ENCODE assay signal across 30 cellular contexts in the genomic region with DNA sequence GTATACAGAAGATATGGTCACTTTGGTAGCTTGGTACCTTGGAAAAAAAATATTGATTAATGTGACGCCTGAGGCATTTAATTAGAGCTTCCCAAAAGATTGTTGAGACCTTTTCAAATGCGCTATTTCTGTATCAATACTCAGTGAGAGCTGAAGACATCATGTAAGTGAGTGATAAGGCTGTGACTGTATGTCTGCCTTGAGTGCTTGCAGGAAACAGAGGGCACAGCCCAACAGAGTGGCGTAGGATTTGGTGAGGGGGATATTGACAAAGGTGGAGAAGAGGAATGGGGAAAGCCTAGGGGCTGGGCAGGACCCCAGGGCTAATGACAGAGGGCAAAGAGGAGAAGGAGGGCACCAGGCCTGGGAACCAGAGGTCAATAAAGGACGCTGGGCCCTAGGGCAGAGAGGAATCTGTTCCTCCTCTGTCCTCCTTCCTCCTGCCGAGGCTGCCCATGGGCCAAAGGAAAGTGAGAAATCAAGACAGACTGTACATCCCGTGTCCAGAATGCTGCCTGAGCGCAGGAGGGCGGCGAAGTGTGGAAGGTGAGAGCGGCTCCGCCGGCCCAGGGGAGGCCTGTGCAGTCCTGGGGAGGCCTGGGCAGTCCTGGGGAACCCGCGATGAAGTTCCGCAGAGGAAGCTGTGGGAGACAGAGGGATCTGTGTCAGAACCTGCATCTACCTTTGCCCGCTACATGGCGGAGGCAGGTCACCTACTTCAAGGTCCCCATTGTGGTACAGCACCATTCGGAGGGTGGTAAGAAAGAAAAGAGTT.
"Had no signal": no experiment of that assay in that cellular context is flagged by ENCODE, and none has a peak within 500 bp of the region (broad histone marks: within the 10 kb centered on the region; RNA-seq: fewer than 3 reads in every experiment).

No MANE protein-coding gene starts in this region.

- H3K27ac Mint-ChIP-seq: activated CD4-positive, alpha-beta memory T cell treated with anti-CD3 and anti-CD28 coated beads for 36 hours; activated CD4-positive, alpha-beta T cell treated with anti-CD3 and anti-CD28 coated beads for 36 hours; activated CD4-positive, alpha-beta T cell treated with anti-CD3 and anti-CD28 coated beads, Interleukin-2, amount 10 ng/mL, durations not matched to agents 24 days and 14 days; activated CD8-positive, alpha-beta memory T cell treated with anti-CD3 and anti-CD28 coated beads, Interleukin-2, amount 10 ng/mL, durations not matched to agents 7 days and 5 days; activated CD8-positive, alpha-beta T cell treated with anti-CD3 and anti-CD28 coated beads, Interleukin-2, amount 10 ng/mL, durations not matched to agents 7 days and 5 days; activated naive CD4-positive, alpha-beta T cell treated with anti-CD3 and anti-CD28 coated beads for 36 hours; activated naive CD4-positive, alpha-beta T cell treated with anti-CD3 and anti-CD28 coated beads, Interleukin-2, amount 50 U/mL, for 24 hours; activated naive CD8-positive, alpha-beta T cell treated with anti-CD3 and anti-CD28 coated beads for 36 hours; activated naive CD8-positive, alpha-beta T cell treated with anti-CD3 and anti-CD28 coated beads, Interleukin-2, amount 50 U/mL, for 24 hours; activated T-helper 1 cell treated with anti-CD3 and anti-CD28 coated beads, Interleukin-12 subunit alpha, Interleukin-12 subunit beta, Interleukin-2, Interleukin-4 antibody, amounts not matched to agents 30 ng/mL and 10 ng/mL and 1 ng/mL, durations not matched to agents 14 hours and 24 hours and 36 hours; activated T-helper 2 cell treated with anti-CD3 and anti-CD28 coated beads, Interferon-gamma antibody, Interleukin-2, Interleukin-4, amounts not matched to agents 10 μg/mL and 5 μg/mL and 100 μg/mL, durations not matched to agents 14 hours and 24 hours and 36 hours had no signal

- H3K4me3 ChIP-seq: adrenal gland, body of pancreas, colonic mucosa, esophagus squamous epithelium, gastroesophageal sphincter had no signal

- ATAC-seq: activated CD4-positive, alpha-beta T cell treated with anti-CD3 and anti-CD28 coated beads for 36 hours; activated CD8-positive, alpha-beta memory T cell treated with anti-CD3 and anti-CD28 coated beads, Interleukin-2, amount 10 ng/mL, durations not matched to agents 7 days and 5 days; activated CD8-positive, alpha-beta T cell treated with anti-CD3 and anti-CD28 coated beads, Interleukin-2, amount 10 ng/mL, durations not matched to agents 7 days and 5 days; activated naive CD8-positive, alpha-beta T cell treated with anti-CD3 and anti-CD28 coated beads, Interleukin-2, amount 50 U/mL, for 24 hours; body of pancreas; gastroesophageal sphincter had no signal

- H3K27ac ChIP-seq: adrenal gland, body of pancreas, colonic mucosa, epithelial cell of prostate, esophagus squamous epithelium, gastroesophageal sphincter had no signal

- H3K9me3 Mint-ChIP-seq: activated CD4-positive, alpha-beta memory T cell treated with anti-CD3 and anti-CD28 coated beads for 36 hours; activated CD4-positive, alpha-beta T cell treated with anti-CD3 and anti-CD28 coated beads, Interleukin-2, amount 10 ng/mL, durations not matched to agents 24 days and 14 days; activated naive CD4-positive, alpha-beta T cell treated with anti-CD3 and anti-CD28 coated beads for 36 hours; activated naive CD4-positive, alpha-beta T cell treated with anti-CD3 and anti-CD28 coated beads, Interleukin-2, amount 50 U/mL, for 24 hours; activated naive CD8-positive, alpha-beta T cell treated with anti-CD3 and anti-CD28 coated beads for 36 hours; activated naive CD8-positive, alpha-beta T cell treated with anti-CD3 and anti-CD28 coated beads, Interleukin-2, amount 50 U/mL, for 24 hours; activated T-helper 1 cell treated with anti-CD3 and anti-CD28 coated beads, Interleukin-12 subunit alpha, Interleukin-12 subunit beta, Interleukin-2, Interleukin-4 antibody, amounts not matched to agents 30 ng/mL and 10 ng/mL and 1 ng/mL, durations not matched to agents 14 hours and 24 hours and 36 hours; activated T-helper 2 cell treated with anti-CD3 and anti-CD28 coated beads, Interferon-gamma antibody, Interleukin-2, Interleukin-4, amounts not matched to agents 10 μg/mL and 5 μg/mL and 100 μg/mL, durations not matched to agents 14 hours and 24 hours and 36 hours had no signal

- H3K27me3 Mint-ChIP-seq: activated CD4-positive, alpha-beta memory T cell treated with anti-CD3 and anti-CD28 coated beads for 36 hours; activated CD4-positive, alpha-beta T cell treated with anti-CD3 and anti-CD28 coated beads, Interleukin-2, amount 10 ng/mL, durations not matched to agents 24 days and 14 days; activated CD8-positive, alpha-beta memory T cell treated with anti-CD3 and anti-CD28 coated beads, Interleukin-2, amount 10 ng/mL, durations not matched to agents 7 days and 5 days; activated naive CD8-positive, alpha-beta T cell treated with anti-CD3 and anti-CD28 coated beads for 36 hours; activated naive CD8-positive, alpha-beta T cell treated with anti-CD3 and anti-CD28 coated beads, Interleukin-2, amount 50 U/mL, for 24 hours had no signal

- H3K27me3 ChIP-seq: adrenal gland, body of pancreas, colonic mucosa, esophagus squamous epithelium, gastroesophageal sphincter had no signal

- H3K4me1 ChIP-seq: adrenal gland, body of pancreas, colonic mucosa, esophagus squamous epithelium, gastroesophageal sphincter had no signal

- H3K36me3 Mint-ChIP-seq: activated CD4-positive, alpha-beta memory T cell treated with anti-CD3 and anti-CD28 coated beads for 36 hours; activated CD8-positive, alpha-beta memory T cell treated with anti-CD3 and anti-CD28 coated beads, Interleukin-2, amount 10 ng/mL, durations not matched to agents 7 days and 5 days; activated naive CD4-positive, alpha-beta T cell treated with anti-CD3 and anti-CD28 coated beads, Interleukin-2, amount 50 U/mL, for 24 hours; activated naive CD8-positive, alpha-beta T cell treated with anti-CD3 and anti-CD28 coated beads for 36 hours had no signal

- H3K4me3 Mint-ChIP-seq: activated CD4-positive, alpha-beta memory T cell treated with anti-CD3 and anti-CD28 coated beads for 36 hours; activated CD4-positive, alpha-beta T cell treated with anti-CD3 and anti-CD28 coated beads for 36 hours; activated CD4-positive, alpha-beta T cell treated with anti-CD3 and anti-CD28 coated beads, Interleukin-2, amount 10 ng/mL, durations not matched to agents 24 days and 14 days; activated CD8-positive, alpha-beta memory T cell treated with anti-CD3 and anti-CD28 coated beads, Interleukin-2, amount 10 ng/mL, durations not matched to agents 7 days and 5 days; activated CD8-positive, alpha-beta T cell treated with anti-CD3 and anti-CD28 coated beads, Interleukin-2, amount 10 ng/mL, durations not matched to agents 7 days and 5 days; activated naive CD4-positive, alpha-beta T cell treated with anti-CD3 and anti-CD28 coated beads for 36 hours; activated naive CD4-positive, alpha-beta T cell treated with anti-CD3 and anti-CD28 coated beads, Interleukin-2, amount 50 U/mL, for 24 hours; activated naive CD8-positive, alpha-beta T cell treated with anti-CD3 and anti-CD28 coated beads for 36 hours; activated naive CD8-positive, alpha-beta T cell treated with anti-CD3 and anti-CD28 coated beads, Interleukin-2, amount 50 U/mL, for 24 hours; activated T-helper 1 cell treated with anti-CD3 and anti-CD28 coated beads, Interleukin-12 subunit alpha, Interleukin-12 subunit beta, Interleukin-2, Interleukin-4 antibody, amounts not matched to agents 30 ng/mL and 10 ng/mL and 1 ng/mL, durations not matched to agents 14 hours and 24 hours and 36 hours had no signal

- H3K4me1 Mint-ChIP-seq: activated CD4-positive, alpha-beta T cell treated with anti-CD3 and anti-CD28 coated beads for 36 hours; activated CD4-positive, alpha-beta T cell treated with anti-CD3 and anti-CD28 coated beads, Interleukin-2, amount 10 ng/mL, durations not matched to agents 24 days and 14 days; activated CD8-positive, alpha-beta memory T cell treated with anti-CD3 and anti-CD28 coated beads, Interleukin-2, amount 10 ng/mL, durations not matched to agents 7 days and 5 days; activated naive CD4-positive, alpha-beta T cell treated with anti-CD3 and anti-CD28 coated beads, Interleukin-2, amount 50 U/mL, for 24 hours; activated naive CD8-positive, alpha-beta T cell treated with anti-CD3 and anti-CD28 coated beads for 36 hours; activated naive CD8-positive, alpha-beta T cell treated with anti-CD3 and anti-CD28 coated beads, Interleukin-2, amount 50 U/mL, for 24 hours had no signal

- H3K36me3 ChIP-seq: adrenal gland, colonic mucosa, esophagus squamous epithelium, gastroesophageal sphincter had no signal

- H3K9me3 ChIP-seq: adrenal gland, body of pancreas, colonic mucosa, esophagus squamous epithelium, gastroesophageal sphincter had no signal

- DNase-seq: activated CD4-positive, alpha-beta memory T cell treated with anti-CD3 and anti-CD28 coated beads for 36 hours; activated CD4-positive, alpha-beta T cell treated with anti-CD3 and anti-CD28 coated beads for 36 hours; activated CD4-positive, alpha-beta T cell treated with anti-CD3 and anti-CD28 coated beads, Interleukin-2, amount 10 ng/mL, durations not matched to agents 24 days and 14 days; activated CD4-positive, CD25-positive, alpha-beta regulatory T cell; activated CD4-positive, CD25-positive, alpha-beta regulatory T cell treated with anti-CD3 and anti-CD28 coated beads, Interleukin-2, amount 50 U/mL, for 72 hours; activated CD8-positive, alpha-beta memory T cell treated with anti-CD3 and anti-CD28 coated beads, Interleukin-2, amount 10 ng/mL, durations not matched to agents 7 days and 5 days; activated CD8-positive, alpha-beta memory T cell treated with anti-CD3 and anti-CD28 coated beads, Interleukin-2, amount 50 U/mL, for 4 hours; activated CD8-positive, alpha-beta T cell treated with anti-CD3 and anti-CD28 coated beads, Interleukin-2, amount 10 ng/mL, durations not matched to agents 7 days and 5 days; activated effector memory CD4-positive, alpha-beta T cell treated with anti-CD3 and anti-CD28 coated beads, Interleukin-2, amount 50 U/mL, for 16 hours; activated naive CD4-positive, alpha-beta T cell treated with anti-CD3 and anti-CD28 coated beads for 36 hours; activated naive CD8-positive, alpha-beta T cell treated with anti-CD3 and anti-CD28 coated beads for 36 hours; activated naive CD8-positive, alpha-beta T cell treated with anti-CD3 and anti-CD28 coated beads, Interleukin-2, amount 50 U/mL, for 24 hours; activated T-cell treated with anti-CD3 and anti-CD28 coated beads, Interleukin-2, amount 50 U/mL, for 1 hour; activated T-cell treated with anti-CD3 and anti-CD28 coated beads, Interleukin-2, amount 50 U/mL, for 48 hours; adrenal gland; amygdala; aorta; body of pancreas; central memory CD4-positive, alpha-beta T cell; cerebellar nuclear complex; colonic mucosa; effector CD8-positive, alpha-beta T cell; esophagus squamous epithelium; foreskin melanocyte; T-helper 2 cell had no signal
